ENCODE assay signal across 38 cellular contexts in genomic region chr6:117311310-117311709, GRCh38. TPM values are rescaled to one million over a fixed set of nuclear protein-coding genes. Genes with fewer than 3 reads are reported as not detected.
"Had no signal": no experiment of that assay in that cellular context is flagged by ENCODE, and none has a peak within 500 bp of the region (broad histone marks: within the 10 kb centered on the region; RNA-seq: fewer than 3 reads in every experiment).

No MANE protein-coding gene starts in this region.

- H3K27ac Mint-ChIP-seq: T-cell had no signal

- H3K27ac ChIP-seq: PC-9, RWPE1, SJCRH30, SK-N-MC had no signal

- H3K9me3 Mint-ChIP-seq: T-cell had no signal

- H3K4me3 ChIP-seq: MG63, PC-9, SJCRH30, SK-N-MC had no signal

- DNase-seq: Kasumi-1, MG63, NCI-H1048, NCI-H1092 treated with DMSO at 0.1 percent for 48 hours, NCI-H1105 treated with DMSO at 0.1 percent for 48 hours, NCI-H1417, NCI-H1436, NCI-H146, NCI-H1694, NCI-H187, NCI-H1930, NCI-H2029 treated with DMSO at 0.1 percent for 48 hours, NCI-H2081 treated with DMSO at 0.1 percent for 48 hours, NCI-H2107, NCI-H2171, NCI-H226, NCI-H446 treated with DMSO at 0.1 percent for 48 hours, NCI-H510A, NCI-H524, NCI-H526, NCI-H69, NCI-H748 treated with DMSO at 0.1 percent for 48 hours, NCI-H82, PC-9, SHP77, SIG-M5, SJCRH30, T-cell had no signal

- H3K4me1 Mint-ChIP-seq: T-cell had no signal

- ATAC-seq: Panc1, Right ventricle myocardium inferior, SK-N-SH treated with all-trans-retinoic acid at 6 μM for 48 hours, T-cell had no signal

- H3K9me3 ChIP-seq: MG63, SJCRH30 had no signal

- H3K27me3 ChIP-seq: MG63, SJCRH30 had no signal

- FAIRE-seq: RCC 7860 had no signal

- H3K36me3 ChIP-seq: MG63, SJCRH30 had no signal

- H3K4me3 Mint-ChIP-seq: T-cell had no signal

- H3K36me3 Mint-ChIP-seq: T-cell had no signal

- H3K4me2 ChIP-seq: PC-9 had no signal

- H2AFZ ChIP-seq: PC-9 had no signal

- H3K4me1 ChIP-seq: SJCRH30 had no signal

RNA-seq across cellular contexts. Expression of gene VGLL2, which starts 46.0 kb away (rescaled TPM):
- total RNA-seq: M059J, OCI-LY7, PC-9, Right ventricle myocardium inferior, RPMI7951, SK-MEL-5, T-cell had no signal
